ENCODE assay signal across 8 cellular contexts in the genomic region with DNA sequence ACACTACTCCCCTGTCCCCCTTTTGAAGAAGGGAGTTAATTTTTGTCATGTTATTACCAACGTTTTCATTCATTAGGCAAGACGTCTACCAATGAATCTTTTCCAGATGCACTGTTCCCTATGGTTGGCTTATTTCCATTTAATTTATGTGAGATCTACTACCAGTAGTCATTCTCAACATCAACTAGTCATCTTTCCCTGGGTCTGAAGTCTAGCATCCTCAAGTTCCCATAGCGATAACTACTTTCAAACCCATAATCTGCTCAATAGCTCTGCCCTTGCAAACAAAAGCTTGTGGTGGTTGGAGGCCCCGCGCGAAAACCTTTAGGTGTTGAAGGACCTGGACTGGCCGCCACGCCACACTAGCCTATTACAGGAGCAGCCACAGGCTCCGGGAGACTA. TPM values are rescaled to one million over a fixed set of nuclear protein-coding genes. Genes with fewer than 3 reads are reported as not detected.
DNase-seq lines count a peak whose midpoint lies in the region; ATAC-seq and TF ChIP-seq lines count a peak whose summit lies in the region.

No MANE protein-coding gene starts in this region.

- CTCF ChIA-PET in AG04449 (lab: Yijun Ruan, JAX) = interaction anchor here (0.9 to 8.9 kb wide), 4 partner anchors 12 to 110 kb away, joined by 3 to 96 read pairs (median 4); no protein-coding TSS in a partner anchor
- CTCF ChIA-PET in naive thymus-derived CD4-positive, alpha-beta T cell (lab: Charles Lee) = interaction anchor here (1.0 to 1.3 kb wide), 4 partner anchors 9 to 366 kb away, joined by 3 to 7 read pairs (median 4); no protein-coding TSS in a partner anchor

- H3K36me3 Mint-ChIP-seq in naive thymus-derived CD4-positive, alpha-beta T cell = peaks cover 0 to 5% (median 0%) of the 10 kb centered on the region in 5 donors

- POLR2A ChIA-PET in AG04449 (lab: Yijun Ruan, JAX) = interaction anchor here (0.6 to 2.3 kb wide), 3 partner anchors 31 to 1208 kb away, joined by 3 to 13 read pairs (median 3); partner anchors contain the start of gene AASDH
- POLR2A ChIA-PET in naive thymus-derived CD4-positive, alpha-beta T cell (lab: Charles Lee) = interaction anchor here (0.7 to 4.5 kb wide), 11 partner anchors 10 to 544 kb away, joined by 3 to 77 read pairs (median 33); partner anchors contain the start of genes AASDH, CEP135, NOA1 and POLR2B

- H3K27me3 ChIP-seq in dorsolateral prefrontal cortex = no peaks in the 10 kb centered on the region
- no peaks in the 10 kb centered on the region for H3K27me3 ChIP-seq in naive thymus-derived CD4-positive, alpha-beta T cell (ENCODE audit: control insufficient read depth in 2 of 2, insufficient read depth in 2 of 2, low read length in 2 of 2)

- in situ Hi-C loops in GM13977 (cut with MboI; ENCODE audit: low pct_unique_long_range_greater_than_20kb, low sequenced_read_pairs, unreplicated experiment) = no loop called here

- H3K4me3 ChIP-seq in AG04449 (ENCODE audit: low read depth, low read length) (peak overlapping the region; percentile 93), dorsolateral prefrontal cortex (peak overlapping the region; percentile 55 to 97 (median 85))
- H3K4me3 ChIP-seq in naive thymus-derived CD4-positive, alpha-beta T cell (ENCODE audit: low read length) = peak overlapping the region; percentile 93

- ATAC-seq in naive thymus-derived CD4-positive, alpha-beta T cell = no peak
- ATAC-seq in GM21515 (IDR thresholded peaks at IDR 0.05; ENCODE audit: unreplicated experiment) (no peak), HG03159 (IDR thresholded peaks at IDR 0.05; ENCODE audit: unreplicated experiment) (no peak)

- DNase-seq in AG04449 (ENCODE audit: low read depth, low spot score) (no peak), GM13977 (ENCODE audit: low spot score) (peak; percentile 58), OCI-M1 (lab: John Stamatoyannopoulos, UW) (peak; percentile 74), dorsolateral prefrontal cortex (peak in 4 of 10 donors; percentile 27 to 64 (median 48)), SIG-M5 (lab: John Stamatoyannopoulos, UW) (no peak)
- peak in 2 of 9 donors; percentile 2 to 7 for DNase-seq in naive thymus-derived CD4-positive, alpha-beta T cell

- no peaks in the 10 kb centered on the region for H3K9me3 ChIP-seq in naive thymus-derived CD4-positive, alpha-beta T cell (ENCODE audit: control insufficient read depth in 2 of 3, low read length in 3 of 3)

- H3K4me1 ChIP-seq in naive thymus-derived CD4-positive, alpha-beta T cell (ENCODE audit: control insufficient read depth in 2 of 2, insufficient read depth in 2 of 2, low read length in 2 of 2) = peaks cover 12 to 15% of the 10 kb centered on the region in 2 donors

- H3K27ac Mint-ChIP-seq in naive thymus-derived CD4-positive, alpha-beta T cell = peak overlapping the region; percentile 48 to 97 (median 91)

- intact Hi-C loops in dorsolateral prefrontal cortex (cut with DNase I) = loop anchor here in 1 of 2 donors (10.0 kb wide), 1 partner anchor 360 kb away; no protein-coding TSS in a partner anchor
- intact Hi-C loops in naive thymus-derived CD4-positive, alpha-beta T cell (cut with micrococcal nuclease) = loop anchor here in 1 of 2 donors (1.0 to 2.0 kb wide), 2 partner anchors 9 to 322 kb away; no protein-coding TSS in a partner anchor

- peaks cover 0 to 5% (median 0%) of the 10 kb centered on the region in 11 donors for H3K9me3 Mint-ChIP-seq in naive thymus-derived CD4-positive, alpha-beta T cell

- H3K4me1 Mint-ChIP-seq in naive thymus-derived CD4-positive, alpha-beta T cell = peaks cover 30 to 61% (median 43%) of the 10 kb centered on the region in 7 donors

- TF ChIP-seq CTCF in AG04449 (IDR thresholded peaks at IDR 0.05; ENCODE audit: insufficient read depth, low read length, missing control alignments) = no peak
- no peak for TF ChIP-seq CTCF in GM13977 (IDR thresholded peaks at IDR 0.05; ENCODE audit: extremely low read depth, insufficient read depth, missing control alignments)
- no peak for TF ChIP-seq CTCF in dorsolateral prefrontal cortex (IDR thresholded peaks at IDR 0.05 in 54 of 56, conservative IDR thresholded peaks at IDR 0.05 in 2 of 56; ENCODE audit: low read depth in 1 of 56, partially characterized antibody in 56 of 56)

- H3K36me3 ChIP-seq in naive thymus-derived CD4-positive, alpha-beta T cell (ENCODE audit: control insufficient read depth in 2 of 3, insufficient read depth in 3 of 3, low read length in 3 of 3) = no peaks in the 10 kb centered on the region

- peak overlapping the region; percentile 81 to 99 (median 94) for H3K4me3 Mint-ChIP-seq in naive thymus-derived CD4-positive, alpha-beta T cell

- peak overlapping the region in 46 of 59 donors; percentile 83 to 99 (median 97) for H3K27ac ChIP-seq in dorsolateral prefrontal cortex
- H3K27ac ChIP-seq in naive thymus-derived CD4-positive, alpha-beta T cell (ENCODE audit: low read depth, low read length) = peak overlapping the region; percentile 59

- H3K27me3 Mint-ChIP-seq in naive thymus-derived CD4-positive, alpha-beta T cell = no peaks in the 10 kb centered on the region

RNA-seq across cellular contexts. Expression of gene PPAT, which starts 0.8 kb away (rescaled TPM):
- total RNA-seq in dorsolateral prefrontal cortex = 10 to 100 TPM; 10.2 to 29.3 (median 17.8) TPM
- total RNA-seq in naive thymus-derived CD4-positive, alpha-beta T cell = 10 to 100 TPM in 3 of 5 experiments, 1 to 10 TPM in 2; 7.7 to 30.7 (median 15.3) TPM
- 10 to 100 TPM; 10.4 to 16.5 TPM for polyA plus RNA-seq in naive thymus-derived CD4-positive, alpha-beta T cell

RNA-seq across cellular contexts. Expression of gene PAICS, which starts 1.5 kb away (rescaled TPM):
- 10 to 100 TPM; 34.2 to 64.1 (median 50.4) TPM for total RNA-seq in dorsolateral prefrontal cortex
- 100 to 1,000 TPM in 1 of 5 experiments, 10 to 100 TPM in 4; 25.5 to 157 (median 26.8) TPM for total RNA-seq in naive thymus-derived CD4-positive, alpha-beta T cell
- 10 to 100 TPM; 36.8 to 48.0 TPM for polyA plus RNA-seq in naive thymus-derived CD4-positive, alpha-beta T cell

RNA-seq across cellular contexts. Expression of gene SRP72, which starts 32.8 kb away (rescaled TPM):
- 100 to 1,000 TPM in 6 of 120 experiments, 10 to 100 TPM in 114; 47.9 to 110 (median 81.9) TPM for total RNA-seq in dorsolateral prefrontal cortex
- 100 to 1,000 TPM in 4 of 5 experiments, 10 to 100 TPM in 1; 98.4 to 145 (median 109) TPM for total RNA-seq in naive thymus-derived CD4-positive, alpha-beta T cell
- polyA plus RNA-seq in naive thymus-derived CD4-positive, alpha-beta T cell = 100 to 1,000 TPM; 143 to 174 TPM

RNA-seq across cellular contexts. Expression of gene AASDH, which starts 47.3 kb away (rescaled TPM):
- 10 to 100 TPM; 14.0 to 39.1 (median 21.7) TPM for total RNA-seq in dorsolateral prefrontal cortex
- 10 to 100 TPM; 10.2 to 24.7 (median 15.8) TPM for total RNA-seq in naive thymus-derived CD4-positive, alpha-beta T cell
- polyA plus RNA-seq in naive thymus-derived CD4-positive, alpha-beta T cell = 10 to 100 TPM; 10.8 to 26.8 TPM

Comparison
In these comparisons a context has a peak if more than half of its experiments do, and no peak if none do; other contexts are left out.
1. DNase-seq: peak in GM13977 (single experiment) and OCI-M1 (single experiment); none in AG04449 (single experiment) and SIG-M5 (single experiment).
2. Peak in every context shown above with its lines, with median percentiles within 50 percentile points of each other: H3K4me3 ChIP-seq.